Comparison of ENCODE assay signal across 10 cellular contexts in genomic region chr15:77702211-77702957, GRCh38.
DNase-seq lines count a peak whose midpoint lies in the region; ATAC-seq, FAIRE-seq and TF ChIP-seq lines count a peak whose summit lies in the region.
"Had no signal": no experiment of that assay in that cellular context is flagged by ENCODE, and none has a peak within 500 bp of the region (broad histone marks: within the 10 kb centered on the region; RNA-seq: fewer than 3 reads in every experiment).

No MANE protein-coding gene starts in this region.

- H3K4me1 Mint-ChIP-seq in activated T-cell treated with anti-CD3 and anti-CD28 coated beads, Interleukin-2, amount 50 U/mL, for 72 hours (ENCODE audit: low read depth), result no peaks in the 10 kb centered on the region
- H3K4me1 Mint-ChIP-seq: CD14-positive monocyte had no signal

- DNase-seq in left ventricle myocardium superior (no peak), right atrium auricular region (ENCODE audit: low spot score) (no peak), SK-MEL-5 (ENCODE audit: low read depth, low spot score) (peak; percentile 25), fibroblast of pulmonary artery (ENCODE audit: low read depth) (peak; percentile 39), urothelium cell line (ENCODE audit: low spot score) (peak; percentile 65), midbrain (lab: John Stamatoyannopoulos, UW) (no peak)
- no peak for DNase-seq in activated T-cell treated with anti-CD3 and anti-CD28 coated beads, Interleukin-2, amount 50 U/mL, for 72 hours

- no peak overlapping the region for H3K27ac Mint-ChIP-seq in activated T-cell treated with anti-CD3 and anti-CD28 coated beads, Interleukin-2, amount 50 U/mL, for 72 hours
- H3K27ac Mint-ChIP-seq: CD14-positive monocyte had no signal

- in situ Hi-C loops in SK-MEL-5 (cut with HindIII; ENCODE audit: low pct_unique_long_range_greater_than_20kb, low sequenced_read_pairs), result no loop called here

- H3K4me3 Mint-ChIP-seq in activated T-cell treated with anti-CD3 and anti-CD28 coated beads, Interleukin-2, amount 50 U/mL, for 72 hours, result no peak overlapping the region
- H3K4me3 Mint-ChIP-seq: CD14-positive monocyte had no signal

- ATAC-seq in left ventricle myocardium superior (peak; percentile 51), GM21737 (IDR thresholded peaks at IDR 0.05; ENCODE audit: unreplicated experiment) (no peak)
- ATAC-seq in activated T-cell treated with anti-CD3 and anti-CD28 coated beads, Interleukin-2, amount 50 U/mL, for 72 hours (replicated peaks in 1 of 2), result no peak

- H3K27ac ChIP-seq in right atrium auricular region, result no peak overlapping the region

- H3K9me3 Mint-ChIP-seq in activated T-cell treated with anti-CD3 and anti-CD28 coated beads, Interleukin-2, amount 50 U/mL, for 72 hours, result peaks cover 4 to 5% of the 10 kb centered on the region in 2 donors
- H3K9me3 Mint-ChIP-seq: CD14-positive monocyte had no signal

- no peaks in the 10 kb centered on the region for H3K9me3 ChIP-seq in right atrium auricular region

- no peaks in the 10 kb centered on the region for H3K4me1 ChIP-seq in right atrium auricular region

- H3K27me3 Mint-ChIP-seq in activated T-cell treated with anti-CD3 and anti-CD28 coated beads, Interleukin-2, amount 50 U/mL, for 72 hours (ENCODE audit: low read depth), result peaks cover 11% of the 10 kb centered on the region

- FAIRE-seq in urothelium cell line (lab: Jason Lieb, UNC), result no peak

- H3K36me3 ChIP-seq in right atrium auricular region, result no peaks in the 10 kb centered on the region

- intact Hi-C loops in left ventricle myocardium superior (cut with micrococcal nuclease), result no loop called here

- H3K4me3 ChIP-seq in right atrium auricular region (no peak overlapping the region), fibroblast of pulmonary artery (replicated peaks; ENCODE audit: low read depth, low read length) (no peak overlapping the region)
- H3K4me3 ChIP-seq: lung had no signal

- no peaks in the 10 kb centered on the region for H3K36me3 Mint-ChIP-seq in activated T-cell treated with anti-CD3 and anti-CD28 coated beads, Interleukin-2, amount 50 U/mL, for 72 hours (ENCODE audit: insufficient read depth in 2 of 2)
- H3K36me3 Mint-ChIP-seq: CD14-positive monocyte had no signal

- H3K27me3 ChIP-seq in right atrium auricular region, result no peaks in the 10 kb centered on the region

- no peak for TF ChIP-seq CTCF in right atrium auricular region (IDR thresholded peaks at IDR 0.05)
- no peak for TF ChIP-seq CTCF in fibroblast of pulmonary artery (IDR thresholded peaks at IDR 0.05; ENCODE audit: low read length, missing control alignments)

Comparison
In these comparisons a context has a peak if more than half of its experiments do, and no peak if none do; other contexts are left out.
1. DNase-seq: peak in SK-MEL-5 (single experiment), fibroblast of pulmonary artery (single experiment) and urothelium cell line (single experiment); none in left ventricle myocardium superior (single experiment), right atrium auricular region (single experiment), activated T-cell treated with anti-CD3 and anti-CD28 coated beads, Interleukin-2, amount 50 U/mL, for 72 hours (0 of 2) and midbrain (single experiment).